24 cellular contexts compared by ENCODE assay signal in the genomic region with DNA sequence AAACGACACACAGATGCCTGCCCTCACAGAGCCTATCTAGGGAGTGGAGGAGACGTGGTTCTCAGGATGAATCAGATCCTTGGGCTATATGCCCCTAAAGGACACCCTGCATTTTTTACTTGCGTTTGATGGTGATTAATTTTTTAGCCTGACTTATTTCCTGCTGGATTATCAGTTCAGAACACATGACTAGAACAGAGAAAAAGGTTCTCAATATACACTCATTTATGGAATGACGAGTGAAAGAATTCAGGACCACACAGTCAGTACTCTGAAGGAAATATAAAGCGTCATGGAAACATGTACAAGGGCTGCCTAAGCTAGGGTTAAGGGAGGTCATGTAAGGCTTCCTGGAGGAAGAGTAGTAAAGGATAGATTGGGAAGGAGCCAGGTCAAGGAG.
A peak's percentile ranks its signal among the peaks of the same experiment; 100 is the strongest.
DNase-seq lines count a peak whose midpoint lies in the region; ATAC-seq and TF ChIP-seq lines count a peak whose summit lies in the region.
"Had no signal": no experiment of that assay in that cellular context is flagged by ENCODE, and none has a peak within 500 bp of the region (broad histone marks: within the 10 kb centered on the region; RNA-seq: fewer than 3 reads in every experiment).

No MANE protein-coding gene starts in this region.

- H3K4me1 Mint-ChIP-seq in activated T-helper 17 cell treated with anti-CD3 and anti-CD28 coated beads, Interleukin-2, amount 50 U/mL, for 72 hours, result no peaks in the 10 kb centered on the region
- peaks cover 0 to 2% of the 10 kb centered on the region in 2 donors for H3K4me1 Mint-ChIP-seq in effector memory CD8-positive, alpha-beta T cell (ENCODE audit: low read depth in 2 of 2)
- H3K4me1 Mint-ChIP-seq: activated naive CD8-positive, alpha-beta T cell treated with anti-CD3 and anti-CD28 coated beads, Interleukin-2, amount 50 U/mL, for 24 hours; WTC11 had no signal

- no peak overlapping the region for H3K4me3 ChIP-seq in fibroblast of mammary gland (ENCODE audit: control insufficient read depth, low read depth, low read length)
- no peak overlapping the region for H3K4me3 ChIP-seq in osteoblast (ENCODE audit: insufficient read depth, low read length)
- H3K4me3 ChIP-seq: cardiac muscle cell, gastroesophageal sphincter, spleen, thoracic aorta had no signal

- no peak overlapping the region for H3K4me2 ChIP-seq in osteoblast (ENCODE audit: insufficient read depth, low read length)

- no peaks in the 10 kb centered on the region for H3K27me3 ChIP-seq in osteoblast (ENCODE audit: insufficient read depth, low read length)
- H3K27me3 ChIP-seq: cardiac muscle cell, gastroesophageal sphincter, neutrophil had no signal

- H3K9me3 Mint-ChIP-seq in activated T-helper 17 cell treated with anti-CD3 and anti-CD28 coated beads, Interleukin-2, amount 50 U/mL, for 72 hours, result no peaks in the 10 kb centered on the region
- no peaks in the 10 kb centered on the region for H3K9me3 Mint-ChIP-seq in effector memory CD8-positive, alpha-beta T cell
- H3K9me3 Mint-ChIP-seq: activated naive CD8-positive, alpha-beta T cell treated with anti-CD3 and anti-CD28 coated beads, Interleukin-2, amount 50 U/mL, for 24 hours; dendritic cell treated with granulocyte-macrophage colony-stimulating factor and Interleukin-4, amounts not matched to agents 40 ng/mL and 50 ng/mL, for 4 days had no signal

- H3K9me3 ChIP-seq in osteoblast (ENCODE audit: low read depth, low read length), result no peaks in the 10 kb centered on the region
- H3K9me3 ChIP-seq: gastroesophageal sphincter, neutrophil, spleen, thoracic aorta had no signal

- peak overlapping the region; percentile 25 for H3K27ac ChIP-seq in osteoblast (ENCODE audit: low read depth, low read length)
- H3K27ac ChIP-seq: cardiac muscle cell, neutrophil, spleen, thoracic aorta had no signal

- H3K79me2 ChIP-seq in osteoblast (ENCODE audit: insufficient read depth, low read length), result no peaks in the 10 kb centered on the region

- H4K20me1 ChIP-seq in osteoblast (ENCODE audit: insufficient read depth, low read length), result no peaks in the 10 kb centered on the region

- DNase-seq in HCEC 1CT (peak; percentile 98), fibroblast of mammary gland (ENCODE audit: low read depth) (peak; percentile 18), osteoblast (ENCODE audit: insufficient read length, low spot score, missing footprints) (no peak), midbrain (lab: John Stamatoyannopoulos, UW) (no peak)
- DNase-seq in effector memory CD8-positive, alpha-beta T cell, result no peak
- DNase-seq: activated CD4-positive, alpha-beta T cell treated with anti-CD3 and anti-CD28 coated beads, Interleukin-2, amount 50 U/mL, for 48 hours; activated effector memory CD4-positive, alpha-beta T cell treated with anti-CD3 and anti-CD28 coated beads, Interleukin-2, amount 50 U/mL, for 16 hours; activated naive CD8-positive, alpha-beta T cell treated with anti-CD3 and anti-CD28 coated beads, Interleukin-2, amount 50 U/mL, for 24 hours; CD4-positive, alpha-beta memory T cell; MM.1S; NCI-H146; RPMI8226; spleen; stimulated activated CD4-positive, alpha-beta T cell treated with anti-CD3 and anti-CD28 coated beads, Interleukin-4, amount 100 ng/mL, for 1 hour; stimulated activated naive CD4-positive, alpha-beta T cell treated with Interleukin-2 at 50 U/mL for 16 hours; T-helper 9 cell had no signal

- ATAC-seq in activated T-helper 17 cell treated with anti-CD3 and anti-CD28 coated beads, Interleukin-2, amount 50 U/mL, for 72 hours (replicated peaks), result peak; percentile 64
- no peak for ATAC-seq in HG02852 (IDR thresholded peaks at IDR 0.05; ENCODE audit: unreplicated experiment)
- no peak for ATAC-seq in effector memory CD8-positive, alpha-beta T cell (replicated peaks)
- ATAC-seq: activated naive CD8-positive, alpha-beta T cell treated with anti-CD3 and anti-CD28 coated beads, Interleukin-2, amount 50 U/mL, for 24 hours; gastroesophageal sphincter; WTC11 had no signal

- H3K27ac Mint-ChIP-seq in activated T-helper 17 cell treated with anti-CD3 and anti-CD28 coated beads, Interleukin-2, amount 50 U/mL, for 72 hours, result peak overlapping the region; percentile 5
- no peak overlapping the region for H3K27ac Mint-ChIP-seq in effector memory CD8-positive, alpha-beta T cell
- H3K27ac Mint-ChIP-seq: activated naive CD8-positive, alpha-beta T cell treated with anti-CD3 and anti-CD28 coated beads, Interleukin-2, amount 50 U/mL, for 24 hours; CD4-positive, alpha-beta memory T cell; dendritic cell treated with granulocyte-macrophage colony-stimulating factor and Interleukin-4, amounts not matched to agents 40 ng/mL and 50 ng/mL, for 4 days; WTC11 had no signal

- TF ChIP-seq CTCF in fibroblast of mammary gland (conservative IDR thresholded peaks at IDR 0.05; ENCODE audit: control insufficient read depth, insufficient read depth, low read depth, low read length), result no peak
- TF ChIP-seq CTCF in osteoblast (IDR thresholded peaks at IDR 0.05; ENCODE audit: extremely low read depth, low read depth, low read length), result no peak

- H3K36me3 ChIP-seq in osteoblast (ENCODE audit: insufficient read depth, low read length), result no peaks in the 10 kb centered on the region
- H3K36me3 ChIP-seq: cardiac muscle cell, gastroesophageal sphincter, neutrophil, spleen, thoracic aorta had no signal

- peaks cover 7% of the 10 kb centered on the region for H3K4me1 ChIP-seq in osteoblast (ENCODE audit: insufficient read depth, low read length)
- H3K4me1 ChIP-seq: spleen had no signal

- H3K4me3 Mint-ChIP-seq in activated T-helper 17 cell treated with anti-CD3 and anti-CD28 coated beads, Interleukin-2, amount 50 U/mL, for 72 hours, result no peak overlapping the region
- no peak overlapping the region for H3K4me3 Mint-ChIP-seq in effector memory CD8-positive, alpha-beta T cell
- H3K4me3 Mint-ChIP-seq: activated naive CD8-positive, alpha-beta T cell treated with anti-CD3 and anti-CD28 coated beads, Interleukin-2, amount 50 U/mL, for 24 hours; dendritic cell treated with granulocyte-macrophage colony-stimulating factor and Interleukin-4, amounts not matched to agents 40 ng/mL and 50 ng/mL, for 4 days; WTC11 had no signal

- no peaks in the 10 kb centered on the region for H3K36me3 Mint-ChIP-seq in activated T-helper 17 cell treated with anti-CD3 and anti-CD28 coated beads, Interleukin-2, amount 50 U/mL, for 72 hours (ENCODE audit: low read depth)
- no peaks in the 10 kb centered on the region for H3K36me3 Mint-ChIP-seq in effector memory CD8-positive, alpha-beta T cell (ENCODE audit: insufficient read depth)
- H3K36me3 Mint-ChIP-seq: CD4-positive, alpha-beta memory T cell; WTC11 had no signal

- H2AFZ ChIP-seq in osteoblast (ENCODE audit: low read length), result no peak overlapping the region

- peaks cover 5% of the 10 kb centered on the region for H3K27me3 Mint-ChIP-seq in activated T-helper 17 cell treated with anti-CD3 and anti-CD28 coated beads, Interleukin-2, amount 50 U/mL, for 72 hours
- H3K27me3 Mint-ChIP-seq in effector memory CD8-positive, alpha-beta T cell, result peaks cover 22 to 24% of the 10 kb centered on the region in 2 donors

Comparison
In these comparisons a context has a peak if more than half of its experiments do, and no peak if none do; other contexts are left out.
1. DNase-seq: peak in HCEC 1CT (single experiment) and fibroblast of mammary gland (single experiment); none in osteoblast (single experiment), effector memory CD8-positive, alpha-beta T cell (0 of 3) and midbrain (single experiment).